Comparison of ENCODE assay signal across 8 cellular contexts in genomic region chr22:46754110-46754799, GRCh38. TPM values are rescaled to one million over a fixed set of nuclear protein-coding genes. Genes with fewer than 3 reads are reported as not detected.
DNase-seq lines count a peak whose midpoint lies in the region; ATAC-seq and TF ChIP-seq lines count a peak whose summit lies in the region.

No MANE protein-coding gene starts in this region.

- TF ChIP-seq CTCF in AG09309 (IDR thresholded peaks at IDR 0.05; ENCODE audit: control insufficient read depth, insufficient read depth, low read depth, low read length, missing control alignments) (no peak), foreskin keratinocyte (conservative IDR thresholded peaks at IDR 0.05) (no peak)

- H3K27ac ChIP-seq in foreskin keratinocyte (peak overlapping the region; percentile 55), rectal smooth muscle tissue (ENCODE audit: low read depth, low read length) (peak overlapping the region; percentile 60)

- no peak overlapping the region for H3K9ac ChIP-seq in rectal smooth muscle tissue (ENCODE audit: low read length)

- H3K4me1 ChIP-seq in foreskin keratinocyte (peaks cover 4% of the 10 kb centered on the region), rectal smooth muscle tissue (ENCODE audit: control insufficient read depth, insufficient read depth, low read length) (peaks cover 11% of the 10 kb centered on the region), HAP-1 (no peaks in the 10 kb centered on the region; the same call in 1 of the 2 replicates)

- H3K27me3 ChIP-seq in foreskin keratinocyte, result no peaks in the 10 kb centered on the region
- H3K27me3 ChIP-seq in rectal smooth muscle tissue (ENCODE audit: control insufficient read depth, insufficient read depth, low read length), result peaks cover 2% of the 10 kb centered on the region
- peaks cover 10% of the 10 kb centered on the region for H3K27me3 ChIP-seq in HAP-1 (ENCODE audit: low read depth)

- H3K9me3 ChIP-seq in HAP-1, result peaks cover 17% of the 10 kb centered on the region

- in situ Hi-C loops in HAP-1 (cut with MboI; ENCODE audit: low sequenced_read_pairs), result no loop called here

- DNase-seq in AG09309 (ENCODE audit: low read depth) (peak; percentile 90), HK-2 (ENCODE audit: unreplicated experiment) (peak; percentile 92), foreskin keratinocyte (peak; percentile 91 to 92), HAP-1 (ENCODE audit: low spot score in 2 of 2) (no peak), NCI-H1436 (lab: John Stamatoyannopoulos, UW) (no peak)
- peak; percentile 60 for DNase-seq in activated CD4-positive, CD25-positive, alpha-beta regulatory T cell treated with anti-CD3 and anti-CD28 coated beads, Interleukin-2, amount 50 U/mL, for 72 hours
- no peak for DNase-seq in stimulated activated CD8-positive, alpha-beta memory T cell treated with anti-CD3 and anti-CD28 coated beads, Interleukin-4, amount 100 ng/mL, for 48 hours

- no peak overlapping the region for H3K4me3 ChIP-seq in AG09309 (ENCODE audit: control insufficient read depth, low read depth, low read length)
- peak overlapping the region; percentile 6 for H3K4me3 ChIP-seq in rectal smooth muscle tissue (ENCODE audit: low read length)
- H3K4me3 ChIP-seq in HAP-1, result no peak overlapping the region

- peak; percentile 95 for ATAC-seq in foreskin keratinocyte

- no peaks in the 10 kb centered on the region for H3K36me3 ChIP-seq in rectal smooth muscle tissue (ENCODE audit: control insufficient read depth, insufficient read depth, low read length)
- H3K36me3 ChIP-seq in HAP-1 (replicated peaks), result no peaks in the 10 kb centered on the region

RNA-seq across cellular contexts. Expression of gene TBC1D22A, which starts 8.2 kb away (rescaled TPM):
- 17.5 and 18.7 TPM in 2 replicates for total RNA-seq in foreskin keratinocyte
- polyA plus RNA-seq in foreskin keratinocyte, result 21.9 and 23.4 TPM in 2 replicates

RNA-seq across cellular contexts. Expression of gene CERK, which starts 16.2 kb away (rescaled TPM):
- 18.2 and 19.3 TPM in 2 replicates for total RNA-seq in foreskin keratinocyte
- polyA plus RNA-seq in foreskin keratinocyte, result 7.1 and 8.1 TPM in 2 replicates

Comparison
In these comparisons a context has a peak if more than half of its experiments do, and no peak if none do; other contexts are left out.
1. DNase-seq: peak in AG09309 (single experiment), HK-2 (single experiment), activated CD4-positive, CD25-positive, alpha-beta regulatory T cell treated with anti-CD3 and anti-CD28 coated beads, Interleukin-2, amount 50 U/mL, for 72 hours (single experiment) and foreskin keratinocyte (2 of 2); none in stimulated activated CD8-positive, alpha-beta memory T cell treated with anti-CD3 and anti-CD28 coated beads, Interleukin-4, amount 100 ng/mL, for 48 hours (single experiment), HAP-1 (0 of 2) and NCI-H1436 (single experiment).